ENCODE assay signal across 19 cellular contexts in genomic region chr3:14324224-14324944, GRCh38.
DNase-seq lines count a peak whose midpoint lies in the region; ATAC-seq, FAIRE-seq and TF ChIP-seq lines count a peak whose summit lies in the region.
"Had no signal": no experiment of that assay in that cellular context is flagged by ENCODE, and none has a peak within 500 bp of the region (broad histone marks: within the 10 kb centered on the region; RNA-seq: fewer than 3 reads in every experiment).

No MANE protein-coding gene starts in this region.

- H3K9me3 ChIP-seq in pancreas = no peaks in the 10 kb centered on the region

- no peak overlapping the region for H3K27ac ChIP-seq in pancreas
- H3K27ac ChIP-seq: hepatocyte had no signal

- intact Hi-C loops in Right ventricle myocardium superior (cut with DNase I) (no loop called here), posterior vena cava (cut with DNase I) (no loop called here), pancreas (cut with DNase I) (no loop called here), sciatic nerve (cut with DNase I) (no loop called here)

- TF ChIP-seq CTCF in pancreas (IDR thresholded peaks at IDR 0.05) = no peak

- peak; percentile 42 for ATAC-seq in Right ventricle myocardium superior (ENCODE audit: poor library complexity)
- ATAC-seq in pancreas = no peak
- no peak for ATAC-seq in sciatic nerve
- ATAC-seq: stimulated activated naive CD8-positive, alpha-beta T cell treated with anti-CD3 and anti-CD28 coated beads, Interleukin-15, Interleukin-2, amounts not matched to agents 100 U/mL and 50 U/mL, for 24 hours had no signal

- no peak for FAIRE-seq in pancreas (lab: Jason Lieb, UNC)
- FAIRE-seq: endometrium had no signal

- H3K27me3 ChIP-seq in pancreas = no peaks in the 10 kb centered on the region
- H3K27me3 ChIP-seq: hepatocyte had no signal

- H3K4me3 ChIP-seq in pancreas = no peak overlapping the region
- H3K4me3 ChIP-seq: hepatocyte, lung had no signal

- 70 to 76% methylated on average over 13 of the region's 13 CpGs for WGBS in pancreas, 2 donors

- DNase-seq in ELR (ENCODE audit: low read depth) (peak; percentile 55), RPMI7951 (ENCODE audit: low read depth) (peak; percentile 82), Right ventricle myocardium superior (no peak), posterior vena cava (ENCODE audit: low spot score) (peak; percentile 38), globus pallidus (ENCODE audit: low spot score) (no peak), pancreas (no peak), kidney glomerular epithelial cell (lab: John Stamatoyannopoulos, UW) (no peak), sciatic nerve (ENCODE audit: low spot score) (no peak)
- DNase-seq: activated CD4-positive, alpha-beta T cell treated with anti-CD3 and anti-CD28 coated beads for 1 hour; activated T-cell treated with anti-CD3 and anti-CD28 coated beads, Interleukin-2, amount 50 U/mL, for 1 hour; C1 segment of cervical spinal cord; GDM1; Kasumi-1; NCI-H2081; stimulated activated CD4-positive, alpha-beta T cell treated with anti-CD3 and anti-CD28 coated beads, Interleukin-1b, Interleukin-23, amount 100 ng/mL, for 48 hours; stimulated activated naive CD8-positive, alpha-beta T cell treated with anti-CD3 and anti-CD28 coated beads, Interleukin-15, Interleukin-2, amounts not matched to agents 100 U/mL and 50 U/mL, for 24 hours had no signal

- no peaks in the 10 kb centered on the region for H3K4me1 ChIP-seq in pancreas

- H3K36me3 ChIP-seq in pancreas = no peaks in the 10 kb centered on the region

Comparison
In these comparisons a context has a peak if more than half of its experiments do, and no peak if none do; other contexts are left out.
1. DNase-seq: peak in ELR (single experiment), RPMI7951 (single experiment) and posterior vena cava (single experiment); none in Right ventricle myocardium superior (single experiment), globus pallidus (single experiment), pancreas (0 of 6), kidney glomerular epithelial cell (single experiment) and sciatic nerve (single experiment).